Comparison of ENCODE assay signal across 8 cellular contexts in genomic region chr2:8692783-8693768, GRCh38. TPM values are rescaled to one million over a fixed set of nuclear protein-coding genes. Genes with fewer than 3 reads are reported as not detected.
DNase-seq lines count a peak whose midpoint lies in the region; ATAC-seq and TF ChIP-seq lines count a peak whose summit lies in the region.

No MANE protein-coding gene starts in this region.

- H3K4me1 ChIP-seq in stomach smooth muscle (ENCODE audit: control insufficient read depth, insufficient read depth, low read length) (peaks cover 4% of the 10 kb centered on the region), tibial artery (peaks cover 0 to 13% (median 4%) of the 10 kb centered on the region in 4 donors)

- H3K36me3 ChIP-seq in stomach smooth muscle (ENCODE audit: control insufficient read depth in 2 of 2, insufficient read depth in 2 of 2, low read length in 2 of 2) (no peaks in the 10 kb centered on the region), tibial artery (no peaks in the 10 kb centered on the region)

- H3K9ac ChIP-seq in stomach smooth muscle (ENCODE audit: low read length in 2 of 2), result no peak overlapping the region

- H3K4me3 ChIP-seq in choroid plexus epithelial cell (ENCODE audit: low read depth, low read length) (peak overlapping the region; percentile 28), stomach smooth muscle (ENCODE audit: low read length in 2 of 2) (peak overlapping the region; percentile 17 to 60), tibial artery (peak overlapping the region in 1 of 2 donors; percentile 22)

- TF ChIP-seq CTCF in choroid plexus epithelial cell (conservative IDR thresholded peaks at IDR 0.05; ENCODE audit: low read depth, low read length) (peak; percentile 71), tibial artery (IDR thresholded peaks at IDR 0.05) (peak in 1 of 2 experiments; percentile 57)

- ATAC-seq in left lobe of liver (peak; percentile 86), HG03196 (IDR thresholded peaks at IDR 0.05; ENCODE audit: unreplicated experiment) (no peak)

- peak; percentile 61 for DNase-seq in GM03348 (ENCODE audit: low spot score)
- DNase-seq in NOMO-1 treated with DMSO at 0.1 percent for 48 hours (lab: John Stamatoyannopoulos, UW; ENCODE audit: unreplicated experiment), result peak; percentile 27
- no peak for DNase-seq in choroid plexus epithelial cell (ENCODE audit: low read depth)
- DNase-seq in left lobe of liver (ENCODE audit: low spot score), result no peak
- DNase-seq in tibial artery, result no peak
- no peak for DNase-seq in SK-N-DZ (ENCODE audit: low spot score)

- H3K27me3 ChIP-seq in stomach smooth muscle (ENCODE audit: control insufficient read depth in 1 of 2, insufficient read depth in 2 of 2, low read length in 2 of 2), result peaks cover 4 to 13% of the 10 kb centered on the region in 2 donors
- H3K27me3 ChIP-seq in tibial artery, result no peaks in the 10 kb centered on the region

- no peak overlapping the region for H3K27ac ChIP-seq in stomach smooth muscle (ENCODE audit: low read length)
- H3K27ac ChIP-seq in tibial artery, result no peak overlapping the region

- intact Hi-C loops in tibial artery (cut with DNase I; ENCODE audit: low total_unique reads), result no loop called here

- peaks cover 0 to 5% of the 10 kb centered on the region in 2 donors for H3K9me3 ChIP-seq in stomach smooth muscle (ENCODE audit: control insufficient read depth in 2 of 2, low read length in 2 of 2)
- peaks cover 0 to 4% (median 0%) of the 10 kb centered on the region in 3 donors for H3K9me3 ChIP-seq in tibial artery

RNA-seq across cellular contexts. Expression of gene ID2, which starts 11.2 kb away (rescaled TPM):
- 121 TPM for total RNA-seq in left lobe of liver
- 202 TPM in 2 replicates for polyA plus RNA-seq in SK-N-DZ (2014; cell fraction: cytosol; rRNA removed)
- polyA plus RNA-seq in SK-N-DZ (2014; cell fraction: nucleus; rRNA removed), result 178 and 310 TPM in 2 replicates

Comparison
In these comparisons a context has a peak if more than half of its experiments do, and no peak if none do; other contexts are left out.
1. DNase-seq: peak in GM03348 (single experiment) and NOMO-1 treated with DMSO at 0.1 percent for 48 hours (single experiment); none in choroid plexus epithelial cell (single experiment), left lobe of liver (single experiment), tibial artery (0 of 2) and SK-N-DZ (single experiment).